28 cellular contexts compared by ENCODE assay signal in genomic region chr5:176320577-176320976, GRCh38.
"Had no signal": no experiment of that assay in that cellular context is flagged by ENCODE, and none has a peak within 500 bp of the region (broad histone marks: within the 10 kb centered on the region; RNA-seq: fewer than 3 reads in every experiment).

No MANE protein-coding gene starts in this region.

- ATAC-seq: left colon; left lung; naive thymus-derived CD8-positive, alpha-beta T cell; right cardiac atrium; sciatic nerve; stimulated activated naive B cell treated with anti-CD40 and anti-IgM and Interleukin-4, amounts not matched to agents 10 μg/mL and 1 μg/mL and 100 μg/mL, for 72 hours; stimulated activated naive CD8-positive, alpha-beta T cell treated with anti-CD3 and anti-CD28 coated beads, Interleukin-15, Interleukin-2, amounts not matched to agents 100 U/mL and 50 U/mL, for 24 hours had no signal

- FAIRE-seq: islet of Langerhans, kidney had no signal

- H3K4me1 ChIP-seq: left lung, prostate gland, thyroid gland, transverse colon, upper lobe of left lung, vagina had no signal

- H3K27ac ChIP-seq: left lung, neutrophil, ovary, prostate gland, skin epidermis, stomach, testis, thyroid gland, transverse colon, upper lobe of left lung, vagina had no signal

- H3K36me3 ChIP-seq: ovary, prostate gland had no signal

- H3K4me3 ChIP-seq: left lung, lung, ovary, prostate gland, skin epidermis, stomach, testis, thyroid gland, transverse colon, upper lobe of left lung, vagina had no signal

- H3K27me3 ChIP-seq: left lung, neutrophil, ovary, stomach, testis, thyroid gland, transverse colon, upper lobe of left lung, vagina had no signal

- H3K9me3 ChIP-seq: left lung, neutrophil, ovary, prostate gland, stomach, testis, thyroid gland, transverse colon, upper lobe of left lung, vagina had no signal

- DNase-seq: hypothalamus; immature natural killer cell; kidney; left colon; left lung; naive thymus-derived CD8-positive, alpha-beta T cell; occipital lobe; ovary; retina; right cardiac atrium; stimulated activated CD4-positive, alpha-beta T cell treated with anti-CD3 and anti-CD28 coated beads, Interleukin-12 subunit alpha, Interleukin-12 subunit beta, amount 100 ng/mL, for 4 hours; stimulated activated CD4-positive, alpha-beta T cell treated with anti-CD3 and anti-CD28 coated beads, Interleukin-15, amount 100 ng/mL, for 24 hours; stimulated activated CD4-positive, alpha-beta T cell treated with anti-CD3 and anti-CD28 coated beads, Interleukin-2, amount 100 ng/mL, for 24 hours; stimulated activated CD4-positive, alpha-beta T cell treated with anti-CD3 and anti-CD28 coated beads, Interleukin-4, amount 100 ng/mL, for 1 hour; stimulated activated naive B cell treated with anti-CD40 and anti-IgM and Interleukin-4, amounts not matched to agents 10 μg/mL and 1 μg/mL and 100 μg/mL, for 72 hours; stimulated activated naive CD8-positive, alpha-beta T cell treated with anti-CD3 and anti-CD28 coated beads, Interleukin-15, Interleukin-2, amounts not matched to agents 100 U/mL and 50 U/mL, for 24 hours; stomach; testis; thyroid gland; transverse colon; upper lobe of left lung had no signal
